In the genomic region with DNA sequence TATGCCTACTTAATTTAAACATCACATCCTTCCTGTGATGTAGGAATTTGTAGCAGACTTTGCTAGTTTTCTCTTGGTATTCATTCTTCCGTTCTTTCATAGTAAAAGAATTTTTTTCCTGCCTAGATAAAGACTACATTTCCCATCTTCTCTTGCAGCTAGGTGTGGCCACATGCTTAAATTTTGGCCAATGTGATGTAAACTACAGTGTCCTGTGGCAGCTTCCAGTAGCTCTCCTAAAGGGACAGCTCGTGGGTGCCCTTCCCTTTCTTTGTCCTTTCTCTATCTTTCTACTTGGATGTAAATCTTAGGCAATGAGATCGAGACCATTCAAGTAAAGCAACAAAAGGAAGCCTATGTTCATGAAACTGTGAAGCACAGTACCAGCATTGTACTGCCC, we compare ENCODE assay signal across 27 cellular contexts.
"Had no signal": no experiment of that assay in that cellular context is flagged by ENCODE, and none has a peak within 500 bp of the region (broad histone marks: within the 10 kb centered on the region; RNA-seq: fewer than 3 reads in every experiment).

No MANE protein-coding gene starts in this region.

- H3K9ac ChIP-seq: parathyroid adenoma had no signal

- H3K36me3 Mint-ChIP-seq: stimulated activated naive B cell treated with anti-CD40 and anti-IgM and Interleukin-4, amounts not matched to agents 10 μg/mL and 1 μg/mL and 100 μg/mL, for 72 hours had no signal

- H3K27ac ChIP-seq: left lung, lower lobe of right lung, neutrophil, parathyroid adenoma, right atrium auricular region, skin epidermis, stomach, testis, thyroid gland, transverse colon, upper lobe of left lung, vagina had no signal

- H3K4me3 ChIP-seq: left lung, lower lobe of right lung, right atrium auricular region, skin epidermis, stomach, testis, thyroid gland, transverse colon, upper lobe of left lung, vagina had no signal

- H3K27me3 ChIP-seq: left lung, right atrium auricular region, stomach, testis, thyroid gland, transverse colon, upper lobe of left lung, vagina had no signal

- H3K79me2 ChIP-seq: parathyroid adenoma had no signal

- H3K36me3 ChIP-seq: left lung, lower lobe of right lung, neutrophil, right atrium auricular region, stomach, thyroid gland, transverse colon, upper lobe of left lung, vagina had no signal

- DNase-seq: kidney glomerular epithelial cell; left cardiac atrium; left lung; lower lobe of right lung; mammary epithelial cell; mesenchymal stem cell; naive thymus-derived CD8-positive, alpha-beta T cell; occipital lobe; stimulated activated CD4-positive, alpha-beta T cell treated with anti-CD3 and anti-CD28 coated beads, Interleukin-12 subunit alpha, Interleukin-12 subunit beta, amount 100 ng/mL, for 4 hours; stimulated activated CD4-positive, alpha-beta T cell treated with anti-CD3 and anti-CD28 coated beads, Interleukin-15, amount 100 ng/mL, for 24 hours; stimulated activated CD4-positive, alpha-beta T cell treated with anti-CD3 and anti-CD28 coated beads, Interleukin-2, amount 100 ng/mL, for 24 hours; stimulated activated CD4-positive, alpha-beta T cell treated with anti-CD3 and anti-CD28 coated beads, Interleukin-4, amount 100 ng/mL, for 1 hour; stimulated activated naive B cell treated with anti-CD40 and anti-IgM and Interleukin-4, amounts not matched to agents 10 μg/mL and 1 μg/mL and 100 μg/mL, for 72 hours; stimulated activated naive CD8-positive, alpha-beta T cell treated with anti-CD3 and anti-CD28 coated beads, Interleukin-15, Interleukin-2, amounts not matched to agents 100 U/mL and 50 U/mL, for 24 hours; stomach; testis; thyroid gland; transverse colon; upper lobe of left lung had no signal

- H3K27ac Mint-ChIP-seq: naive thymus-derived CD8-positive, alpha-beta T cell; nephron; stimulated activated naive B cell treated with anti-CD40 and anti-IgM and Interleukin-4, amounts not matched to agents 10 μg/mL and 1 μg/mL and 100 μg/mL, for 72 hours had no signal

- H3K4me3 Mint-ChIP-seq: naive thymus-derived CD8-positive, alpha-beta T cell; nephron; neural crest cell; stimulated activated naive B cell treated with anti-CD40 and anti-IgM and Interleukin-4, amounts not matched to agents 10 μg/mL and 1 μg/mL and 100 μg/mL, for 72 hours had no signal

- ATAC-seq: left cardiac atrium; left lung; lower lobe of right lung; naive thymus-derived CD8-positive, alpha-beta T cell; sciatic nerve; stimulated activated naive B cell treated with anti-CD40 and anti-IgM and Interleukin-4, amounts not matched to agents 10 μg/mL and 1 μg/mL and 100 μg/mL, for 72 hours; stimulated activated naive CD8-positive, alpha-beta T cell treated with anti-CD3 and anti-CD28 coated beads, Interleukin-15, Interleukin-2, amounts not matched to agents 100 U/mL and 50 U/mL, for 24 hours had no signal

- H3K9me3 Mint-ChIP-seq: nephron; neural crest cell; stimulated activated naive B cell treated with anti-CD40 and anti-IgM and Interleukin-4, amounts not matched to agents 10 μg/mL and 1 μg/mL and 100 μg/mL, for 72 hours had no signal

- H3K4me1 Mint-ChIP-seq: nephron; neural crest cell; stimulated activated naive B cell treated with anti-CD40 and anti-IgM and Interleukin-4, amounts not matched to agents 10 μg/mL and 1 μg/mL and 100 μg/mL, for 72 hours had no signal

- H3K4me1 ChIP-seq: left lung, lower lobe of right lung, parathyroid adenoma, right atrium auricular region, stomach, testis, thyroid gland, transverse colon, upper lobe of left lung, vagina had no signal

- H2AFZ ChIP-seq: parathyroid adenoma had no signal

- H3K9me3 ChIP-seq: left lung, lower lobe of right lung, neutrophil, right atrium auricular region, stomach, testis, thyroid gland, transverse colon, upper lobe of left lung, vagina had no signal
